In the genomic region with DNA sequence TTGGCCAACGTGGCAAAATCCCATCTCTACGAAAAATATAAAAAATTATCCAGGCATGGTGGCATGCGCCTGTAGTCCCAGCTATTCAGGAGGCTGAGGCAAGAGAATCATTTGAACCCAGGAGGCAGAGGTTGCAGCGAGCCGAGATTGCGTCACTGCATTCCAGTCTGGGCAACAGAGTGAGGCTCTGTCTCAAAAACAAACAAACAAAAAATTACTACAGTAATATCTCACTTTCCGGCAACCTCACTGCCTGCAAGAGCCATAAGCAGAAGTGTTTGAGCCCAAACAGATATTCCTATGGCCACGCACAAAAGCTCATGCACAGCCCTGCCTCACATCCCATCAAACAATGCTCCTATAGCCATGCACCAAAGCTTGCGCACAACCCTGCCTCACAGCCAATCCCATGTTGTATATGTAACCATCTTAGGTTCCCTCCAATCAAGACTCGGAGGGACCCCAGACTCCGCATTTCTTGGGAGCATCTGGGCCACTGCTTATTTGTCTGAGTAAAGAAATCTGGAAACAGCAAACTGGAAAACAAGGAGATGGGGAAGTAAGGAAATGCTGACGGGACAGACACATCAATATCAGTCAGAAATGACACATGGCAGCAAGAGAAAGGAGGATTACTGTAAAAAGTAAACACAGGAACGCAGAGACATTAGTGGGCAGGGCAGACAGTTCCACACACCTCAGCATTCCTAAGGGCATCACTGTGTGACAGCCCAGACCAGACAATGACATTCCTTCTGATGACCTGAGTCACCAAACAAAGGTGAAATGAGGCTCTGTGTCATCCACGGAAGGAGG, we compare ENCODE assay signal across 9 cellular contexts. TPM values are rescaled to one million over a fixed set of nuclear protein-coding genes. Genes with fewer than 3 reads are reported as not detected.
A peak's percentile ranks its signal among the peaks of the same experiment; 100 is the strongest.
DNase-seq lines count a peak whose midpoint lies in the region; ATAC-seq and TF ChIP-seq lines count a peak whose summit lies in the region.
"Had no signal": no experiment of that assay in that cellular context is flagged by ENCODE, and none has a peak within 500 bp of the region (broad histone marks: within the 10 kb centered on the region; RNA-seq: fewer than 3 reads in every experiment).

No MANE protein-coding gene starts in this region.

- H4K91ac ChIP-seq in H9 (ENCODE audit: insufficient read length, low read depth, low read length): no peak overlapping the region

- H3K14ac ChIP-seq in H9 (ENCODE audit: insufficient read depth, low read length): 0 out of 2 replicates have a peak overlapping the region, but pooled peaks have one; percentile 26

- H3K9ac ChIP-seq in H9 (ENCODE audit: extremely low read depth, insufficient read length, low read length): no peak overlapping the region
- H3K9ac ChIP-seq in adipocyte (ENCODE audit: low read length): peak overlapping the region; percentile 78

- H3T11ph ChIP-seq in H9 (ENCODE audit: low read length): no peak overlapping the region

- H3K27me3 ChIP-seq in H9 (ENCODE audit: insufficient read depth, low read length): no peaks in the 10 kb centered on the region
- no peaks in the 10 kb centered on the region for H3K27me3 ChIP-seq in adipocyte (replicated peaks; ENCODE audit: control insufficient read depth, insufficient read depth, low read length)

- H3K4ac ChIP-seq in H9 (ENCODE audit: low read depth, low read length): no peak overlapping the region

- no peak for ATAC-seq in stimulated activated effector memory CD8-positive, alpha-beta T cell treated with anti-CD3 and anti-CD28 coated beads, Interleukin-12 subunit alpha, Interleukin-12 subunit beta, amount 100 ng/mL, for 72 hours
- no peak for ATAC-seq in activated CD8-positive, alpha-beta T cell treated with anti-CD3 and anti-CD28 coated beads for 36 hours
- no peak for ATAC-seq in GM18907 (IDR thresholded peaks at IDR 0.05; ENCODE audit: unreplicated experiment)

- DNase-seq in H9: no peak
- peak; percentile 69 for DNase-seq in adipocyte (ENCODE audit: low read depth)
- no peak for DNase-seq in glutamatergic neuron
- DNase-seq in stimulated activated effector memory CD8-positive, alpha-beta T cell treated with anti-CD3 and anti-CD28 coated beads, Interleukin-12 subunit alpha, Interleukin-12 subunit beta, amount 100 ng/mL, for 72 hours (ENCODE audit: low spot score in 2 of 2): no peak
- no peak for DNase-seq in caudate nucleus (lab: John Stamatoyannopoulos, UW)
- DNase-seq in UCSD-AML1 (lab: John Stamatoyannopoulos, UW; ENCODE audit: unreplicated experiment): no peak
- DNase-seq in activated CD8-positive, alpha-beta T cell treated with anti-CD3 and anti-CD28 coated beads for 36 hours: no peak
- DNase-seq: Karpas-422 had no signal

- no peak overlapping the region for H3K18ac ChIP-seq in H9 (ENCODE audit: insufficient read length, low read depth, low read length)

- no peaks in the 10 kb centered on the region for H3K23me2 ChIP-seq in H9 (ENCODE audit: insufficient read length, low read depth, low read length, poor library complexity, severe bottlenecking)

- H3K27ac Mint-ChIP-seq in H9 (no peak overlapping the region; a peak in 1 of 7 replicates), glutamatergic neuron (ENCODE audit: unreplicated experiment) (peak overlapping the region; percentile 98)
- H3K27ac Mint-ChIP-seq in stimulated activated effector memory CD8-positive, alpha-beta T cell treated with anti-CD3 and anti-CD28 coated beads, Interleukin-12 subunit alpha, Interleukin-12 subunit beta, amount 100 ng/mL, for 72 hours: peak overlapping the region; percentile 61
- no peak overlapping the region for H3K27ac Mint-ChIP-seq in activated CD8-positive, alpha-beta T cell treated with anti-CD3 and anti-CD28 coated beads for 36 hours

- H3K4me1 ChIP-seq in H9 (ENCODE audit: insufficient read depth, low read length) (peaks cover 4% of the 10 kb centered on the region; the same call in 1 of the 2 replicates), adipocyte (ENCODE audit: control insufficient read depth, insufficient read depth, low read length) (peaks cover 66% of the 10 kb centered on the region)

- H3K4me2 ChIP-seq in H9 (ENCODE audit: insufficient read depth, insufficient read length, low read length): no peak overlapping the region

- H3K27ac ChIP-seq in H9 (ENCODE audit: insufficient read length, low read depth, low read length): no peak overlapping the region
- H3K27ac ChIP-seq in caudate nucleus (ENCODE audit: low read depth, low read length): no peak overlapping the region

- H2AFZ ChIP-seq in H9 (ENCODE audit: low read length): no peak overlapping the region

- no peaks in the 10 kb centered on the region for H3K79me2 ChIP-seq in H9 (ENCODE audit: insufficient read depth, low read length)

- H3K4me1 Mint-ChIP-seq in H9 (peaks cover 44 to 53% of the 10 kb centered on the region in 2 experiments), glutamatergic neuron (ENCODE audit: low read depth, unreplicated experiment) (peaks cover 28% of the 10 kb centered on the region)
- peaks cover 35% of the 10 kb centered on the region for H3K4me1 Mint-ChIP-seq in stimulated activated effector memory CD8-positive, alpha-beta T cell treated with anti-CD3 and anti-CD28 coated beads, Interleukin-12 subunit alpha, Interleukin-12 subunit beta, amount 100 ng/mL, for 72 hours
- H3K4me1 Mint-ChIP-seq in activated CD8-positive, alpha-beta T cell treated with anti-CD3 and anti-CD28 coated beads for 36 hours (ENCODE audit: low read depth): peaks cover 35% of the 10 kb centered on the region

- no peak overlapping the region for H2BK120ac ChIP-seq in H9 (ENCODE audit: low read depth, low read length, poor library complexity, severe bottlenecking)

- H4K5ac ChIP-seq in H9 (ENCODE audit: insufficient read length, low read depth, low read length): no peak overlapping the region

- H3K36me3 Mint-ChIP-seq in H9 (ENCODE audit: insufficient read depth in 1 of 3, low read depth in 3 of 3) (peaks cover 9 to 17% (median 12%) of the 10 kb centered on the region in 3 experiments; a peak in 6 of 7 replicates), glutamatergic neuron (ENCODE audit: unreplicated experiment) (peaks cover 6% of the 10 kb centered on the region)
- H3K36me3 Mint-ChIP-seq in stimulated activated effector memory CD8-positive, alpha-beta T cell treated with anti-CD3 and anti-CD28 coated beads, Interleukin-12 subunit alpha, Interleukin-12 subunit beta, amount 100 ng/mL, for 72 hours: peaks cover 6% of the 10 kb centered on the region
- no peaks in the 10 kb centered on the region for H3K36me3 Mint-ChIP-seq in activated CD8-positive, alpha-beta T cell treated with anti-CD3 and anti-CD28 coated beads for 36 hours (ENCODE audit: low read depth)

- H3K79me1 ChIP-seq in H9 (ENCODE audit: insufficient read depth, low read depth, low read length, poor library complexity, severe bottlenecking): no peaks in the 10 kb centered on the region

- H4K20me1 ChIP-seq in H9 (ENCODE audit: control insufficient read depth, insufficient read depth, insufficient read length): no peaks in the 10 kb centered on the region

- intact Hi-C loops in activated CD8-positive, alpha-beta T cell treated with anti-CD3 and anti-CD28 coated beads for 36 hours (cut with micrococcal nuclease): no loop called here

- WGBS in H9 (ENCODE audit: extremely low coverage, insufficient read length, low lambda C conversion rate): no CpG with 5 or more reads among the region's 14 CpGs

- no peak overlapping the region for H2BK15ac ChIP-seq in H9 (ENCODE audit: low read depth, low read length)

- H3K4me3 Mint-ChIP-seq in H9: 0 out of 5 replicates have a peak overlapping the region, but pooled peaks of 1 of the 2 experiments have one; percentile 27
- no peak overlapping the region for H3K4me3 Mint-ChIP-seq in glutamatergic neuron (ENCODE audit: unreplicated experiment)
- no peak overlapping the region for H3K4me3 Mint-ChIP-seq in stimulated activated effector memory CD8-positive, alpha-beta T cell treated with anti-CD3 and anti-CD28 coated beads, Interleukin-12 subunit alpha, Interleukin-12 subunit beta, amount 100 ng/mL, for 72 hours
- H3K4me3 Mint-ChIP-seq in activated CD8-positive, alpha-beta T cell treated with anti-CD3 and anti-CD28 coated beads for 36 hours: no peak overlapping the region

- H2BK5ac ChIP-seq in H9 (ENCODE audit: insufficient read length, low read length): no peak overlapping the region

- peak overlapping the region; percentile 35 for H3K4me3 ChIP-seq in adipocyte (ENCODE audit: low read length)

- H3K23ac ChIP-seq in H9 (ENCODE audit: insufficient read length, low read depth, low read length): no peak overlapping the region

- no peak overlapping the region for H3K56ac ChIP-seq in H9 (ENCODE audit: insufficient read length, low read depth, low read length)

- H2BK20ac ChIP-seq in H9 (ENCODE audit: low read depth, low read length, poor library complexity, severe bottlenecking): no peak overlapping the region

- H3K27me3 Mint-ChIP-seq in H9 (ENCODE audit: low read depth): peaks cover 11% of the 10 kb centered on the region
- peaks cover 19% of the 10 kb centered on the region for H3K27me3 Mint-ChIP-seq in glutamatergic neuron (ENCODE audit: unreplicated experiment)
- H3K27me3 Mint-ChIP-seq in activated CD8-positive, alpha-beta T cell treated with anti-CD3 and anti-CD28 coated beads for 36 hours: no peaks in the 10 kb centered on the region

- POLR2A ChIA-PET in activated CD8-positive, alpha-beta T cell treated with anti-CD3 and anti-CD28 coated beads for 36 hours (lab: Charles Lee): interaction anchor here (0.7 kb wide), 1 partner anchor 38 kb away, joined by 3 read pairs; no protein-coding TSS in a partner anchor

- CTCF ChIA-PET in activated CD8-positive, alpha-beta T cell treated with anti-CD3 and anti-CD28 coated beads for 36 hours (lab: Charles Lee): interaction anchor here (1.0 to 2.6 kb wide), 4 partner anchors 39 to 106 kb away, joined by 4 to 10 read pairs (median 6); a partner anchor contains a TSS

- no peak overlapping the region for H4K8ac ChIP-seq in H9 (replicated peaks; ENCODE audit: insufficient read length, low read depth, low read length)

- H3K9me3 ChIP-seq in H9 (ENCODE audit: control insufficient read depth, low read depth, low read length): no peaks in the 10 kb centered on the region
- no peaks in the 10 kb centered on the region for H3K9me3 ChIP-seq in adipocyte (ENCODE audit: control insufficient read depth, low read length)

- H2AK5ac ChIP-seq in H9 (ENCODE audit: insufficient read length, low read length): no peak overlapping the region

- TF ChIP-seq CTCF in H9 (conservative IDR thresholded peaks at IDR 0.05) (no peak), glutamatergic neuron (IDR thresholded peaks at IDR 0.05; ENCODE audit: partially characterized antibody, unreplicated experiment) (no peak)
- TF ChIP-seq CTCF in activated CD8-positive, alpha-beta T cell treated with anti-CD3 and anti-CD28 coated beads for 36 hours (IDR thresholded peaks at IDR 0.05): no peak

- H3K9me3 Mint-ChIP-seq in H9: peaks cover 2 to 3% of the 10 kb centered on the region in 2 experiments; a peak in 2 of 5 replicates
- H3K9me3 Mint-ChIP-seq in glutamatergic neuron (ENCODE audit: unreplicated experiment): peaks cover 10% of the 10 kb centered on the region
- H3K9me3 Mint-ChIP-seq in stimulated activated effector memory CD8-positive, alpha-beta T cell treated with anti-CD3 and anti-CD28 coated beads, Interleukin-12 subunit alpha, Interleukin-12 subunit beta, amount 100 ng/mL, for 72 hours: no peaks in the 10 kb centered on the region
- no peaks in the 10 kb centered on the region for H3K9me3 Mint-ChIP-seq in activated CD8-positive, alpha-beta T cell treated with anti-CD3 and anti-CD28 coated beads for 36 hours

- H2BK12ac ChIP-seq in H9 (ENCODE audit: insufficient read length, low read depth, low read length): no peak overlapping the region

- no peaks in the 10 kb centered on the region for H3K36me3 ChIP-seq in adipocyte (ENCODE audit: control insufficient read depth, insufficient read depth, low read length, severe bottlenecking)

RNA-seq across cellular contexts. Expression of a gene that starts 37.1 kb away (rescaled TPM):
- total RNA-seq in H9 (2021): 5.2 and 6.3 TPM in 2 replicates
- 4.5 TPM for total RNA-seq in glutamatergic neuron (ENCODE audit: unreplicated experiment)
- 1 to 10 TPM; 3.2 to 4.4 TPM for total RNA-seq in activated CD8-positive, alpha-beta T cell treated with anti-CD3 and anti-CD28 coated beads for 36 hours

RNA-seq across cellular contexts. Expression of a gene that starts 39.6 kb away (rescaled TPM):
- 23.1 and 25.9 TPM in 2 replicates for total RNA-seq in H9 (2021)
- 17.9 TPM for total RNA-seq in glutamatergic neuron (ENCODE audit: unreplicated experiment)
- 10 to 100 TPM; 99.0 to 99.7 TPM for total RNA-seq in activated CD8-positive, alpha-beta T cell treated with anti-CD3 and anti-CD28 coated beads for 36 hours

RNA-seq across cellular contexts. Expression of a gene that starts 53.4 kb away (rescaled TPM):
- total RNA-seq in H9 (2021) (2.1 and 2.6 TPM in 2 replicates), glutamatergic neuron (ENCODE audit: unreplicated experiment) (5.0 TPM)
- 1 to 10 TPM; 5.4 to 6.2 TPM for total RNA-seq in activated CD8-positive, alpha-beta T cell treated with anti-CD3 and anti-CD28 coated beads for 36 hours

Comparison
In these comparisons a context has a peak if more than half of its experiments do, and no peak if none do; other contexts are left out.
1. H3K27ac Mint-ChIP-seq: peak in glutamatergic neuron (single experiment) and stimulated activated effector memory CD8-positive, alpha-beta T cell treated with anti-CD3 and anti-CD28 coated beads, Interleukin-12 subunit alpha, Interleukin-12 subunit beta, amount 100 ng/mL, for 72 hours (single experiment); none in H9 (0 of 3) and activated CD8-positive, alpha-beta T cell treated with anti-CD3 and anti-CD28 coated beads for 36 hours (single experiment).